ENCODE assay signal across 2 cellular contexts in genomic region chr6:13074746-13075490, GRCh38.
TF ChIP-seq lines count a peak whose summit lies in the region.

No MANE protein-coding gene starts in this region.

TF ChIP-seq in GM12878, 131 proteins besides CTCF, POLR2A, EP300 and RAD21:
- TF ChIP-seq ZBTB40 (IDR thresholded peaks at IDR 0.05; ENCODE audit: borderline replicate concordance) (no peak), MTA2 (IDR thresholded peaks at IDR 0.05; ENCODE audit: low read depth) (no peak), TAF1 (IDR thresholded peaks at IDR 0.05; ENCODE audit: borderline replicate concordance, low read depth, low read length) (no peak), STAT3 (IDR thresholded peaks at IDR 0.05; ENCODE audit: low read depth, low read length) (no peak), HDAC2 (IDR thresholded peaks at IDR 0.05) (no peak), ZNF384 (IDR thresholded peaks at IDR 0.05; ENCODE audit: borderline replicate concordance, low read depth, low read length) (no peak)
TF ChIP-seq in GM12878: peak in this region for 0.

TF ChIP-seq in WTC11, 78 proteins besides CTCF, POLR2A, EP300 and RAD21 (continued from another document):
- TF ChIP-seq MAX (CRISPR knock-in tag; IDR thresholded peaks at IDR 0.05): no peak
